Comparison of ENCODE assay signal across 1 cellular context in the genomic region with DNA sequence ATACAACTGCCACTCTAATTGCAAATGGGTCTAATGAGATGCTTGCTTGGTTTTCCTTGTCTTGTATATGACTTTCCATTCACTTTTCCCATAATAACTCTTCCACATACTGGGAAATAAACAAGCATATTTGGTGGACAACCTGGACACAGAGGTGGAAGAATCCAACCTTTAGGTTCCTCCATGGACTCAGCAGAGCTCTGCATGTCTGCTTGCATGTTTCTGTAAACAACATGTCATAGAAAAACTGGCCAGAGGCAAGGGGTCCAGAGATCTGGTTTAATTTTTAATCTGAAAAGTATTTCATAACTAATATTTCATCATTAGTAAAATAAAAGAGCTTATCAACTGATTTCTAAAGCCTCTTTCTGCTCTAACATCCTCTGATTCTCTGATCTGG.
TF ChIP-seq lines count a peak whose summit lies in the region.

No MANE protein-coding gene starts in this region.

TF ChIP-seq in WTC11, 78 proteins besides CTCF, POLR2A, EP300 and RAD21 (continued from another document):
- TF ChIP-seq, protein P1, sequence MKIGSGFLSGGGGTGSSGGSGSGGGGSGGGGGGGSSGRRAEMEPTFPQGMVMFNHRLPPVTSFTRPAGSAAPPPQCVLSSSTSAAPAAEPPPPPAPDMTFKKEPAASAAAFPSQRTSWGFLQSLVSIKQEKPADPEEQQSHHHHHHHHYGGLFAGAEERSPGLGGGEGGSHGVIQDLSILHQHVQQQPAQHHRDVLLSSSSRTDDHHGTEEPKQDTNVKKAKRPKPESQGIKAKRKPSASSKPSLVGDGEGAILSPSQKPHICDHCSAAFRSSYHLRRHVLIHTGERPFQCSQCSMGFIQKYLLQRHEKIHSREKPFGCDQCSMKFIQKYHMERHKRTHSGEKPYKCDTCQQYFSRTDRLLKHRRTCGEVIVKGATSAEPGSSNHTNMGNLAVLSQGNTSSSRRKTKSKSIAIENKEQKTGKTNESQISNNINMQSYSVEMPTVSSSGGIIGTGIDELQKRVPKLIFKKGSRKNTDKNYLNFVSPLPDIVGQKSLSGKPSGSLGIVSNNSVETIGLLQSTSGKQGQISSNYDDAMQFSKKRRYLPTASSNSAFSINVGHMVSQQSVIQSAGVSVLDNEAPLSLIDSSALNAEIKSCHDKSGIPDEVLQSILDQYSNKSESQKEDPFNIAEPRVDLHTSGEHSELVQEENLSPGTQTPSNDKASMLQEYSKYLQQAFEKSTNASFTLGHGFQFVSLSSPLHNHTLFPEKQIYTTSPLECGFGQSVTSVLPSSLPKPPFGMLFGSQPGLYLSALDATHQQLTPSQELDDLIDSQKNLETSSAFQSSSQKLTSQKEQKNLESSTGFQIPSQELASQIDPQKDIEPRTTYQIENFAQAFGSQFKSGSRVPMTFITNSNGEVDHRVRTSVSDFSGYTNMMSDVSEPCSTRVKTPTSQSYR (CRISPR knock-in tag; IDR thresholded peaks at IDR 0.05) = no peak
- TF ChIP-seq RELA (CRISPR knock-in tag; IDR thresholded peaks at IDR 0.05; ENCODE audit: borderline replicate concordance) (no peak), ZNF263 (CRISPR knock-in tag; IDR thresholded peaks at IDR 0.05; ENCODE audit: low read depth) (no peak), CREB1 (CRISPR knock-in tag; IDR thresholded peaks at IDR 0.05) (no peak), ZNF219 (CRISPR knock-in tag; IDR thresholded peaks at IDR 0.05; ENCODE audit: borderline replicate concordance) (no peak)
- TF ChIP-seq, protein P2, sequence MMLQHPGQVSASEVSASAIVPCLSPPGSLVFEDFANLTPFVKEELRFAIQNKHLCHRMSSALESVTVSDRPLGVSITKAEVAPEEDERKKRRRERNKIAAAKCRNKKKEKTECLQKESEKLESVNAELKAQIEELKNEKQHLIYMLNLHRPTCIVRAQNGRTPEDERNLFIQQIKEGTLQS (CRISPR knock-in tag; conservative IDR thresholded peaks at IDR 0.05) = no peak
